18 cellular contexts compared by ENCODE assay signal in genomic region chr4:7908668-7909067, GRCh38.
"Had no signal": no experiment of that assay in that cellular context is flagged by ENCODE, and none has a peak within 500 bp of the region (broad histone marks: within the 10 kb centered on the region; RNA-seq: fewer than 3 reads in every experiment).

No MANE protein-coding gene starts in this region.

- H3K36me3 ChIP-seq: esophagus squamous epithelium, heart left ventricle, thoracic aorta had no signal

- H3K4me3 ChIP-seq: dorsolateral prefrontal cortex, esophagus squamous epithelium, heart left ventricle, thoracic aorta had no signal

- DNase-seq: activated CD4-positive, CD25-positive, alpha-beta regulatory T cell; activated effector memory CD4-positive, alpha-beta T cell treated with anti-CD3 and anti-CD28 coated beads, Interleukin-2, amount 50 U/mL, for 16 hours; activated naive CD8-positive, alpha-beta T cell treated with anti-CD3 and anti-CD28 coated beads for 36 hours; activated T-cell treated with anti-CD3 and anti-CD28 coated beads, Interleukin-2, amount 50 U/mL, for 1 hour; dorsolateral prefrontal cortex; esophagus squamous epithelium; foreskin fibroblast; heart left ventricle; mesendoderm; stimulated activated CD4-positive, alpha-beta T cell treated with anti-CD3 and anti-CD28 coated beads, Interleukin-4, amount 100 ng/mL, for 1 hour; stimulated activated CD8-positive, alpha-beta memory T cell treated with anti-CD3 and anti-CD28 coated beads, Interleukin-4, amount 100 ng/mL, for 48 hours; stimulated activated naive CD8-positive, alpha-beta T cell treated with anti-CD3 and anti-CD28 coated beads, Interleukin-15, Interleukin-2, amounts not matched to agents 100 U/mL and 50 U/mL, for 24 hours had no signal

- ATAC-seq: heart left ventricle; left lobe of liver; stimulated activated naive CD8-positive, alpha-beta T cell treated with anti-CD3 and anti-CD28 coated beads, Interleukin-15, Interleukin-2, amounts not matched to agents 100 U/mL and 50 U/mL, for 24 hours had no signal

- H3K9me3 ChIP-seq: esophagus squamous epithelium, heart left ventricle, thoracic aorta had no signal

- FAIRE-seq: endometrium, islet of Langerhans, urothelium cell line had no signal

- H3K27ac Mint-ChIP-seq: activated naive CD8-positive, alpha-beta T cell treated with anti-CD3 and anti-CD28 coated beads for 36 hours had no signal

- H3K27me3 ChIP-seq: dorsolateral prefrontal cortex, esophagus squamous epithelium, heart left ventricle had no signal

- H3K4me3 Mint-ChIP-seq: activated naive CD8-positive, alpha-beta T cell treated with anti-CD3 and anti-CD28 coated beads for 36 hours had no signal

- H3K9me3 Mint-ChIP-seq: activated naive CD8-positive, alpha-beta T cell treated with anti-CD3 and anti-CD28 coated beads for 36 hours; nephron had no signal
